Comparison of ENCODE assay signal across 24 cellular contexts in genomic region chr11:117249571-117249970, GRCh38.
"Had no signal": no experiment of that assay in that cellular context is flagged by ENCODE, and none has a peak within 500 bp of the region (broad histone marks: within the 10 kb centered on the region; RNA-seq: fewer than 3 reads in every experiment).

No MANE protein-coding gene starts in this region.

- H3K4me1 ChIP-seq: esophagus muscularis mucosa, foreskin keratinocyte, gastroesophageal sphincter, heart right ventricle, left lung, neural progenitor cell, parathyroid adenoma, psoas muscle, tibial nerve, vagina had no signal

- H3K9me3 ChIP-seq: esophagus muscularis mucosa, gastroesophageal sphincter, heart right ventricle, left lung, mucosa of descending colon, psoas muscle, thoracic aorta, tibial nerve, vagina had no signal

- H3K4me3 ChIP-seq: esophagus muscularis mucosa, gastroesophageal sphincter, heart right ventricle, left lung, mucosa of descending colon, neural progenitor cell, psoas muscle, thoracic aorta, tibial nerve, vagina had no signal

- H2AFZ ChIP-seq: neural progenitor cell, parathyroid adenoma had no signal

- H3K27ac ChIP-seq: epithelial cell of prostate, esophagus muscularis mucosa, foreskin keratinocyte, gastroesophageal sphincter, heart right ventricle, left lung, neural progenitor cell, parathyroid adenoma, psoas muscle, thoracic aorta, tibial nerve, vagina had no signal

- ATAC-seq: foreskin keratinocyte; gastroesophageal sphincter; heart right ventricle; left cardiac atrium; left lung; mucosa of descending colon; naive thymus-derived CD4-positive, alpha-beta T cell; psoas muscle; right cardiac atrium; stimulated activated naive B cell treated with anti-CD40 and anti-IgM and Interleukin-4, amounts not matched to agents 10 μg/mL and 1 μg/mL and 100 μg/mL, for 72 hours had no signal

- H3K9ac ChIP-seq: neural progenitor cell, parathyroid adenoma had no signal

- DNase-seq: cortex of kidney; effector CD4-positive, alpha-beta T cell; foreskin keratinocyte; heart right ventricle; hippocampal formation; left cardiac atrium; left lung; mesenchymal stem cell; mucosa of descending colon; naive thymus-derived CD4-positive, alpha-beta T cell; psoas muscle; right cardiac atrium; small intestine; stimulated activated CD4-positive, alpha-beta T cell treated with anti-CD3 and anti-CD28 coated beads, Interleukin-15, amount 100 ng/mL, for 24 hours; stimulated activated CD4-positive, alpha-beta T cell treated with anti-CD3 and anti-CD28 coated beads, Interleukin-2, amount 100 ng/mL, for 48 hours; stimulated activated naive B cell treated with anti-CD40 and anti-IgM and Interleukin-4, amounts not matched to agents 10 μg/mL and 1 μg/mL and 100 μg/mL, for 72 hours had no signal

- H3K27me3 ChIP-seq: esophagus muscularis mucosa, foreskin keratinocyte, gastroesophageal sphincter, heart right ventricle, left lung, neural progenitor cell, tibial nerve, vagina had no signal

- H3K4me2 ChIP-seq: neural progenitor cell had no signal

- FAIRE-seq: small intestine had no signal

- H3K79me2 ChIP-seq: parathyroid adenoma had no signal
